ENCODE assay signal across 13 cellular contexts in genomic region chr9:14307989-14308750, GRCh38.
A peak's percentile ranks its signal among the peaks of the same experiment; 100 is the strongest.
DNase-seq lines count a peak whose midpoint lies in the region; ATAC-seq, FAIRE-seq and TF ChIP-seq lines count a peak whose summit lies in the region.
"Had no signal": no experiment of that assay in that cellular context is flagged by ENCODE, and none has a peak within 500 bp of the region (broad histone marks: within the 10 kb centered on the region; RNA-seq: fewer than 3 reads in every experiment).

No MANE protein-coding gene starts in this region.

- H3K4me3 ChIP-seq in fibroblast of pulmonary artery (replicated peaks; ENCODE audit: low read depth, low read length) = peak overlapping the region; percentile 99

- H3K36me3 Mint-ChIP-seq in nephron (ENCODE audit: low read depth) = peaks cover 49% of the 10 kb centered on the region

- peak overlapping the region; percentile 68 to 96 (median 79) for H3K4me3 Mint-ChIP-seq in nephron

- peak overlapping the region in 2 of 3 experiments; percentile 77 to 100 for H3K27ac Mint-ChIP-seq in nephron

- no peak for ATAC-seq in GM18867 (IDR thresholded peaks at IDR 0.05; ENCODE audit: unreplicated experiment)

- FAIRE-seq in A204.1 (lab: Jason Lieb, UNC) = peak; percentile 23
- FAIRE-seq: TTC549 had no signal

- peak overlapping the region; percentile 100 for H3K27ac ChIP-seq in VCaP
- H3K27ac ChIP-seq: brain microvascular endothelial cell had no signal

- H3K27me3 Mint-ChIP-seq in nephron (ENCODE audit: low read depth) = no peaks in the 10 kb centered on the region

- peaks cover 56% of the 10 kb centered on the region for H3K4me1 Mint-ChIP-seq in nephron

- DNase-seq in fibroblast of pulmonary artery (ENCODE audit: low read depth) = peak; percentile 54
- no peak for DNase-seq in central memory CD4-positive, alpha-beta T cell
- DNase-seq in NCI-H226 = no peak
- no peak for DNase-seq in SIG-M5 (lab: John Stamatoyannopoulos, UW)
- DNase-seq: brain microvascular endothelial cell, EL, foreskin fibroblast, NCI-H146 had no signal

- TF ChIP-seq CTCF in VCaP (conservative IDR thresholded peaks at IDR 0.05) (no peak), fibroblast of pulmonary artery (IDR thresholded peaks at IDR 0.05; ENCODE audit: low read length, missing control alignments) (no peak), nephron (IDR thresholded peaks at IDR 0.05; ENCODE audit: unreplicated experiment in 3 of 3) (no peak)

- no peaks in the 10 kb centered on the region for H3K9me3 Mint-ChIP-seq in nephron
